ENCODE assay signal across 8 cellular contexts in genomic region chr7:18590744-18591340, GRCh38.
A peak's percentile ranks its signal among the peaks of the same experiment; 100 is the strongest.
DNase-seq lines count a peak whose midpoint lies in the region; ATAC-seq, FAIRE-seq and TF ChIP-seq lines count a peak whose summit lies in the region.

No MANE protein-coding gene starts in this region.

- peak; percentile 68 for ATAC-seq in HepG2
- ATAC-seq in HG02981 (IDR thresholded peaks at IDR 0.05; ENCODE audit: unreplicated experiment): no peak
- no peak for ATAC-seq in naive thymus-derived CD4-positive, alpha-beta T cell
- ATAC-seq in GM18519 (IDR thresholded peaks at IDR 0.05; ENCODE audit: low FRiP score, unreplicated experiment): no peak

- TF ChIP-seq CTCF in astrocyte of the cerebellum (IDR thresholded peaks at IDR 0.05; ENCODE audit: low read depth, low read length, missing control alignments) (peak; percentile 50), HepG2 (CRISPR knock-in tag; IDR thresholded peaks at IDR 0.05) (peak; percentile 36)

- FAIRE-seq in HepG2 (lab: Jason Lieb, UNC): no peak

- no peak overlapping the region for H3K4me3 Mint-ChIP-seq in naive thymus-derived CD4-positive, alpha-beta T cell

- intact Hi-C loops in HepG2 (cut with micrococcal nuclease; ENCODE audit: unreplicated experiment): no loop called here
- intact Hi-C loops in naive thymus-derived CD4-positive, alpha-beta T cell (cut with micrococcal nuclease): loop anchor here in 1 of 2 donors (1.0 to 10.0 kb wide), 3 partner anchors 75 to 1076 kb away; no protein-coding TSS in a partner anchor

- H3K4me3 ChIP-seq in astrocyte of the cerebellum (ENCODE audit: low read depth, low read length) (no peak overlapping the region), HepG2 (replicated peaks in 1 of 3; ENCODE audit: insufficient read depth in 1 of 3, low read depth in 2 of 3, low read length in 3 of 3) (no peak overlapping the region)
- no peak overlapping the region for H3K4me3 ChIP-seq in naive thymus-derived CD4-positive, alpha-beta T cell (ENCODE audit: low read length)

- no peaks in the 10 kb centered on the region for H3K27me3 Mint-ChIP-seq in naive thymus-derived CD4-positive, alpha-beta T cell

- no peaks in the 10 kb centered on the region for H3K27me3 ChIP-seq in HepG2 (ENCODE audit: control insufficient read depth in 1 of 2, insufficient read depth in 2 of 2, low read length in 2 of 2)
- H3K27me3 ChIP-seq in naive thymus-derived CD4-positive, alpha-beta T cell (ENCODE audit: control insufficient read depth in 2 of 2, insufficient read depth in 2 of 2, low read length in 2 of 2): no peaks in the 10 kb centered on the region

- H3K27ac ChIP-seq in HepG2 (ENCODE audit: extremely low read length, insufficient read depth, low read length): no peak overlapping the region
- H3K27ac ChIP-seq in naive thymus-derived CD4-positive, alpha-beta T cell (ENCODE audit: low read depth, low read length): no peak overlapping the region

- H3K9me3 ChIP-seq in HepG2 (ENCODE audit: low read length): no peaks in the 10 kb centered on the region
- no peaks in the 10 kb centered on the region for H3K9me3 ChIP-seq in naive thymus-derived CD4-positive, alpha-beta T cell (ENCODE audit: control insufficient read depth in 2 of 3, low read length in 3 of 3)

- no peaks in the 10 kb centered on the region for H3K36me3 Mint-ChIP-seq in naive thymus-derived CD4-positive, alpha-beta T cell

- H2AFZ ChIP-seq in HepG2 (ENCODE audit: low read length): no peak overlapping the region

- WGBS in HepG2 (ENCODE audit: low lambda C conversion rate): 2% methylated on average over 1 of the region's 1 CpG

- TF ChIP-seq RAD21 in HepG2 (CRISPR knock-in tag; IDR thresholded peaks at IDR 0.05): no peak

- H3K9me3 Mint-ChIP-seq in naive thymus-derived CD4-positive, alpha-beta T cell: no peaks in the 10 kb centered on the region

- DNase-seq in DMS 273 treated with DMSO at 0.1 percent for 48 hours (lab: John Stamatoyannopoulos, UW): peak; percentile 56
- DNase-seq in Kasumi-1 (lab: John Stamatoyannopoulos, UW): peak; percentile 20 to 22
- DNase-seq in astrocyte of the cerebellum (ENCODE audit: low read depth): peak; percentile 68
- DNase-seq in HepG2 (ENCODE audit: low spot score): peak; percentile 3
- no peak for DNase-seq in naive thymus-derived CD4-positive, alpha-beta T cell
- DNase-seq in activated CD4-positive, alpha-beta T cell treated with anti-CD3 and anti-CD28 coated beads for 1 hour: no peak

- no peak overlapping the region for H3K27ac Mint-ChIP-seq in naive thymus-derived CD4-positive, alpha-beta T cell

- in situ Hi-C loops in astrocyte of the cerebellum (cut with HindIII; ENCODE audit: low sequenced_read_pairs): loop anchor here (25.0 kb wide), 1 partner anchor 521 kb away; the partner anchor contains the start of gene TWIST1
- in situ Hi-C loops in HepG2 (cut with HindIII; ENCODE audit: extremely low pct_ligation_motif_present, low pct_unique_long_range_greater_than_20kb): no loop called here

- BruUV-seq in HepG2 (replicated peaks; lab: Mats Ljungman, UMichigan): no TSS peak

- H3K79me2 ChIP-seq in HepG2 (ENCODE audit: insufficient read depth, low read length): no peaks in the 10 kb centered on the region

- H3K4me1 ChIP-seq in HepG2 (ENCODE audit: insufficient read depth, low read length): no peaks in the 10 kb centered on the region
- no peaks in the 10 kb centered on the region for H3K4me1 ChIP-seq in naive thymus-derived CD4-positive, alpha-beta T cell (ENCODE audit: control insufficient read depth in 2 of 2, insufficient read depth in 2 of 2, low read length in 2 of 2)

- no peaks in the 10 kb centered on the region for H3K36me3 ChIP-seq in HepG2 (replicated peaks in 1 of 2; ENCODE audit: control insufficient read depth in 1 of 2, insufficient read depth in 2 of 2, low read length in 2 of 2)
- H3K36me3 ChIP-seq in naive thymus-derived CD4-positive, alpha-beta T cell (ENCODE audit: control insufficient read depth in 2 of 3, insufficient read depth in 3 of 3, low read length in 3 of 3): no peaks in the 10 kb centered on the region

- peaks cover 0 to 5% (median 0%) of the 10 kb centered on the region in 7 donors for H3K4me1 Mint-ChIP-seq in naive thymus-derived CD4-positive, alpha-beta T cell

- H4K20me1 ChIP-seq in HepG2 (ENCODE audit: insufficient read depth, low read length): no peaks in the 10 kb centered on the region

- TF ChIP-seq POLR2A in HepG2 (IDR thresholded peaks at IDR 0.05; ENCODE audit: insufficient read depth in 1 of 2, low read depth in 2 of 2, low read length in 2 of 2): no peak

- TF ChIP-seq EP300 in HepG2 (IDR thresholded peaks at IDR 0.05; ENCODE audit: low read depth in 2 of 2, low read length in 2 of 2) (no peak), HepG2 (CRISPR knock-in tag; IDR thresholded peaks at IDR 0.05; ENCODE audit: borderline replicate concordance) (no peak)

- no peak overlapping the region for H3K4me2 ChIP-seq in HepG2 (ENCODE audit: low read depth, low read length)

- POLR2A ChIA-PET in HepG2 (lab: Yijun Ruan, JAX): no interaction called here
- POLR2A ChIA-PET in naive thymus-derived CD4-positive, alpha-beta T cell (lab: Charles Lee): no interaction called here

- no peak overlapping the region for H3K9ac ChIP-seq in HepG2 (ENCODE audit: insufficient read depth, low read depth, low read length)

- CTCF ChIA-PET in HepG2 (lab: Yijun Ruan, JAX; ENCODE audit: low intra/inter-chr PET ratio, low total read pairs): interaction anchor here (1.5 kb wide), 1 partner anchor 1074 kb away, joined by 4 read pairs; no protein-coding TSS in a partner anchor
- CTCF ChIA-PET in naive thymus-derived CD4-positive, alpha-beta T cell (lab: Charles Lee): no interaction called here

TF ChIP-seq in HepG2, 621 proteins besides CTCF, POLR2A, EP300 and RAD21:
- no peak for TF ChIP-seq EZH2 (conservative IDR thresholded peaks at IDR 0.05; ENCODE audit: low read depth, low read length)
- peak; percentile 54 for TF ChIP-seq STAG1 (CRISPR knock-in tag; IDR thresholded peaks at IDR 0.05)
- TF ChIP-seq, protein P1, sequence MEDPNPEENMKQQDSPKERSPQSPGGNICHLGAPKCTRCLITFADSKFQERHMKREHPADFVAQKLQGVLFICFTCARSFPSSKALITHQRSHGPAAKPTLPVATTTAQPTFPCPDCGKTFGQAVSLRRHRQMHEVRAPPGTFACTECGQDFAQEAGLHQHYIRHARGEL (CRISPR knock-in tag; IDR thresholded peaks at IDR 0.05): peak; percentile 47; the same call in 1 of the 2 replicates

Comparison
In these comparisons a context has a peak if more than half of its experiments do, and no peak if none do; other contexts are left out.
1. DNase-seq: peak in DMS 273 treated with DMSO at 0.1 percent for 48 hours (single experiment), Kasumi-1 (2 of 2), astrocyte of the cerebellum (single experiment) and HepG2 (single experiment); none in naive thymus-derived CD4-positive, alpha-beta T cell (0 of 9) and activated CD4-positive, alpha-beta T cell treated with anti-CD3 and anti-CD28 coated beads for 1 hour (single experiment).